ENCODE assay signal across 17 cellular contexts in genomic region chr2:237297421-237298155, GRCh38.
DNase-seq lines count a peak whose midpoint lies in the region; TF ChIP-seq lines count a peak whose summit lies in the region.
"Had no signal": no experiment of that assay in that cellular context is flagged by ENCODE, and none has a peak within 500 bp of the region (broad histone marks: within the 10 kb centered on the region; RNA-seq: fewer than 3 reads in every experiment).

No MANE protein-coding gene starts in this region.

- H3K27me3 Mint-ChIP-seq in activated CD4-positive, alpha-beta T cell treated with anti-CD3 and anti-CD28 coated beads, Interleukin-2, amount 10 ng/mL, durations not matched to agents 24 days and 14 days: peaks cover 8% of the 10 kb centered on the region

- no peaks in the 10 kb centered on the region for H3K36me3 ChIP-seq in HUES6 (ENCODE audit: control insufficient read depth, insufficient read depth, low read length)
- no peaks in the 10 kb centered on the region for H3K36me3 ChIP-seq in mesodermal cell (ENCODE audit: control insufficient read depth, insufficient read depth, low read length)
- H3K36me3 ChIP-seq in thyroid gland: no peaks in the 10 kb centered on the region
- H3K36me3 ChIP-seq: brain microvascular endothelial cell, Peyer's patch had no signal

- H3K27ac ChIP-seq in HUES6 (ENCODE audit: low read depth, low read length) (peak overlapping the region; percentile 54; the same call in 1 of the 2 replicates), mesodermal cell (ENCODE audit: low read depth, low read length, severe bottlenecking) (peak overlapping the region; percentile 93), thyroid gland (peak overlapping the region; percentile 87 to 90 (median 88))
- H3K27ac ChIP-seq: brain microvascular endothelial cell had no signal

- H3K4me3 ChIP-seq in HUES6 (ENCODE audit: low read depth, low read length) (no peak overlapping the region), mesodermal cell (ENCODE audit: extremely low read depth, insufficient read depth, low read length, poor library complexity, severe bottlenecking) (no peak overlapping the region), thyroid gland (replicated peaks in 1 of 3) (no peak overlapping the region)
- H3K4me3 ChIP-seq: Peyer's patch had no signal

- DNase-seq in astrocyte of the hippocampus (ENCODE audit: low read depth, low spot score): peak; percentile 60
- peak; percentile 83 to 84 for DNase-seq in thyroid gland
- no peak for DNase-seq in cortex of kidney (lab: John Stamatoyannopoulos, UW)
- no peak for DNase-seq in NCI-H226
- no peak for DNase-seq in activated CD4-positive, alpha-beta T cell treated with anti-CD3 and anti-CD28 coated beads, Interleukin-2, amount 10 ng/mL, durations not matched to agents 24 days and 14 days
- no peak for DNase-seq in 8988T
- DNase-seq: activated CD4-positive, alpha-beta T cell treated with anti-CD3 and anti-CD28 coated beads, Interleukin-2, amount 50 U/mL, for 4 hours; brain microvascular endothelial cell; CD4-positive, alpha-beta T cell; hypothalamus; NCI-H2171; Peyer's patch; stimulated activated naive CD8-positive, alpha-beta T cell treated with anti-CD3 and anti-CD28 coated beads, Interleukin-15, amount 100 ng/mL, for 72 hours had no signal

- WGBS in mesodermal cell (ENCODE audit: insufficient coverage in 2 of 2), 2 experiments: 81 to 87% methylated on average over 5 to 6 of the region's 6 CpGs
- WGBS in thyroid gland, 2 donors: 38 to 44% methylated on average over 6 of the region's 6 CpGs

- H3K4me3 Mint-ChIP-seq in activated CD4-positive, alpha-beta T cell treated with anti-CD3 and anti-CD28 coated beads, Interleukin-2, amount 10 ng/mL, durations not matched to agents 24 days and 14 days: no peak overlapping the region
- H3K4me3 Mint-ChIP-seq: CD4-positive, alpha-beta T cell; memory B cell; stimulated activated naive CD8-positive, alpha-beta T cell treated with anti-CD3 and anti-CD28 coated beads, Interleukin-15, amount 100 ng/mL, for 72 hours had no signal

- H3K9me3 Mint-ChIP-seq in activated CD4-positive, alpha-beta T cell treated with anti-CD3 and anti-CD28 coated beads, Interleukin-2, amount 10 ng/mL, durations not matched to agents 24 days and 14 days: peaks cover 7% of the 10 kb centered on the region
- H3K9me3 Mint-ChIP-seq: activated T-helper 2 cell treated with anti-CD3 and anti-CD28 coated beads, Interferon-gamma antibody, Interleukin-2, Interleukin-4, amounts not matched to agents 10 μg/mL and 5 μg/mL and 100 μg/mL, durations not matched to agents 14 hours and 24 hours and 36 hours had no signal

- H3K4me1 ChIP-seq in HUES6 (ENCODE audit: control insufficient read depth, insufficient read depth, low read length): no peaks in the 10 kb centered on the region; the same call in 1 of the 2 replicates
- peaks cover 46% of the 10 kb centered on the region for H3K4me1 ChIP-seq in mesodermal cell (ENCODE audit: control insufficient read depth, insufficient read depth, low read length, poor library complexity, severe bottlenecking)
- H3K4me1 ChIP-seq in thyroid gland: peaks cover 30 to 46% of the 10 kb centered on the region in 2 donors
- H3K4me1 ChIP-seq: Peyer's patch had no signal

- H3K27me3 ChIP-seq in HUES6 (ENCODE audit: control insufficient read depth, insufficient read depth, low read length): no peaks in the 10 kb centered on the region
- no peaks in the 10 kb centered on the region for H3K27me3 ChIP-seq in thyroid gland
- H3K27me3 ChIP-seq: brain microvascular endothelial cell, Peyer's patch had no signal

- H3K9me3 ChIP-seq in HUES6 (ENCODE audit: control insufficient read depth, insufficient read depth, low read depth, low read length) (peaks cover 13% of the 10 kb centered on the region), mesodermal cell (ENCODE audit: control insufficient read depth, low read length) (peaks cover 14% of the 10 kb centered on the region), thyroid gland (no peaks in the 10 kb centered on the region)
- H3K9me3 ChIP-seq: Peyer's patch had no signal

- H3K36me3 Mint-ChIP-seq in activated CD4-positive, alpha-beta T cell treated with anti-CD3 and anti-CD28 coated beads, Interleukin-2, amount 10 ng/mL, durations not matched to agents 24 days and 14 days (ENCODE audit: low read depth): no peaks in the 10 kb centered on the region
- H3K36me3 Mint-ChIP-seq: memory B cell had no signal

- H3K27ac Mint-ChIP-seq in activated CD4-positive, alpha-beta T cell treated with anti-CD3 and anti-CD28 coated beads, Interleukin-2, amount 10 ng/mL, durations not matched to agents 24 days and 14 days: no peak overlapping the region
- H3K27ac Mint-ChIP-seq: activated T-helper 2 cell treated with anti-CD3 and anti-CD28 coated beads, Interferon-gamma antibody, Interleukin-2, Interleukin-4, amounts not matched to agents 10 μg/mL and 5 μg/mL and 100 μg/mL, durations not matched to agents 14 hours and 24 hours and 36 hours; CD4-positive, alpha-beta T cell; memory B cell had no signal

- TF ChIP-seq POLR2A in thyroid gland (IDR thresholded peaks at IDR 0.05): peak in 1 of 2 donors; percentile 36

- no peak for TF ChIP-seq CTCF in thyroid gland (IDR thresholded peaks at IDR 0.05)

- H3K4me1 Mint-ChIP-seq in activated CD4-positive, alpha-beta T cell treated with anti-CD3 and anti-CD28 coated beads, Interleukin-2, amount 10 ng/mL, durations not matched to agents 24 days and 14 days: no peaks in the 10 kb centered on the region
- H3K4me1 Mint-ChIP-seq: memory B cell; stimulated activated naive CD8-positive, alpha-beta T cell treated with anti-CD3 and anti-CD28 coated beads, Interleukin-15, amount 100 ng/mL, for 72 hours had no signal

- intact Hi-C loops in thyroid gland (cut with DNase I): no loop called here
- intact Hi-C loops in activated CD4-positive, alpha-beta T cell treated with anti-CD3 and anti-CD28 coated beads, Interleukin-2, amount 10 ng/mL, durations not matched to agents 24 days and 14 days (cut with micrococcal nuclease): loop anchor here (10.0 kb wide), 1 partner anchor 177 kb away; no protein-coding TSS in a partner anchor

- H3K9ac ChIP-seq in HUES6 (ENCODE audit: low read length): peak overlapping the region; percentile 8

Comparison
In these comparisons a context has a peak if more than half of its experiments do, and no peak if none do; other contexts are left out.
1. DNase-seq: peak in astrocyte of the hippocampus (single experiment) and thyroid gland (2 of 2); none in cortex of kidney (single experiment), NCI-H226 (single experiment), activated CD4-positive, alpha-beta T cell treated with anti-CD3 and anti-CD28 coated beads, Interleukin-2, amount 10 ng/mL, durations not matched to agents 24 days and 14 days (single experiment) and 8988T (single experiment).
2. Peak in every context shown above with its lines, with median percentiles within 50 percentile points of each other: H3K27ac ChIP-seq.